Comparison of ENCODE assay signal across 9 cellular contexts in genomic region chr5:178284095-178284675, GRCh38. TPM values are rescaled to one million over a fixed set of nuclear protein-coding genes. Genes with fewer than 3 reads are reported as not detected.
DNase-seq lines count a peak whose midpoint lies in the region; TF ChIP-seq lines count a peak whose summit lies in the region.
"Had no signal": no experiment of that assay in that cellular context is flagged by ENCODE, and none has a peak within 500 bp of the region (broad histone marks: within the 10 kb centered on the region; RNA-seq: fewer than 3 reads in every experiment).

No MANE protein-coding gene starts in this region.

- no peak overlapping the region for H3K4me3 ChIP-seq in MM.1S (ENCODE audit: low read length)

- no peak overlapping the region for H3K4me3 Mint-ChIP-seq in Calu3 (ENCODE audit: low read depth, unreplicated experiment)
- no peak overlapping the region for H3K4me3 Mint-ChIP-seq in brain
- H3K4me3 Mint-ChIP-seq: stimulated activated naive B cell treated with anti-CD40 and anti-IgM and Interleukin-4, amounts not matched to agents 10 μg/mL and 1 μg/mL and 100 μg/mL, for 72 hours had no signal

- BruUV-seq in Calu3 (replicated peaks; lab: Mats Ljungman, UMichigan) = no TSS peak

- no peaks in the 10 kb centered on the region for H4K20me1 ChIP-seq in MM.1S (ENCODE audit: insufficient read depth, low read length)

- peaks cover 7% of the 10 kb centered on the region for H3K9me3 Mint-ChIP-seq in Calu3 (ENCODE audit: low read depth, unreplicated experiment)
- H3K9me3 Mint-ChIP-seq in brain = peaks cover 0 to 12% (median 8%) of the 10 kb centered on the region in 5 experiments

- no peaks in the 10 kb centered on the region for H3K79me2 ChIP-seq in MM.1S (ENCODE audit: low read length)

- H3K27ac ChIP-seq in MM.1S (ENCODE audit: low read length) = no peak overlapping the region

- DNase-seq in Calu3 (no peak), MM.1S (peak; percentile 20), myocyte (ENCODE audit: low read depth) (peak; percentile 24), NCI-H1930 (lab: John Stamatoyannopoulos, UW) (no peak), HuH-7.5 (ENCODE audit: low spot score) (no peak), glomerular visceral epithelial cell (ENCODE audit: extremely low spot score) (no peak), ureter (ENCODE audit: low spot score) (no peak)
- DNase-seq: stimulated activated naive B cell treated with anti-CD40 and anti-IgM and Interleukin-4, amounts not matched to agents 10 μg/mL and 1 μg/mL and 100 μg/mL, for 72 hours had no signal

- H3K27me3 ChIP-seq in MM.1S (replicated peaks; ENCODE audit: insufficient read depth, low read length) = peaks cover 89% of the 10 kb centered on the region

- no peaks in the 10 kb centered on the region for H3F3A ChIP-seq in MM.1S (ENCODE audit: insufficient read depth, low read length)

- no peak overlapping the region for H3K9ac ChIP-seq in MM.1S (ENCODE audit: low read length)

- no peaks in the 10 kb centered on the region for H3K9me3 ChIP-seq in MM.1S (replicated peaks; ENCODE audit: insufficient read depth, low read length)

- TF ChIP-seq CTCF in Calu3 (IDR thresholded peaks at IDR 0.05; ENCODE audit: unreplicated experiment) = peak; percentile 46
- TF ChIP-seq CTCF in MM.1S (IDR thresholded peaks at IDR 0.05; ENCODE audit: low read length) = peak; percentile 48
- TF ChIP-seq CTCF in brain (conservative IDR thresholded peaks at IDR 0.05) = peak; percentile 60 to 79

- no peaks in the 10 kb centered on the region for H3K9me2 ChIP-seq in MM.1S (replicated peaks; ENCODE audit: insufficient read depth, low read length)

- H3K27me3 Mint-ChIP-seq in Calu3 (ENCODE audit: unreplicated experiment) = peaks cover 70% of the 10 kb centered on the region
- H3K27me3 Mint-ChIP-seq in brain = peaks cover 18% of the 10 kb centered on the region

- no peaks in the 10 kb centered on the region for H3K4me1 ChIP-seq in MM.1S (ENCODE audit: low read length)

- H3K4me1 Mint-ChIP-seq in Calu3 (ENCODE audit: low read depth, unreplicated experiment) = peaks cover 10% of the 10 kb centered on the region
- peaks cover 35% of the 10 kb centered on the region for H3K4me1 Mint-ChIP-seq in brain

- H3K27ac Mint-ChIP-seq in Calu3 (ENCODE audit: unreplicated experiment) (no peak overlapping the region), brain (no peak overlapping the region)
- H3K27ac Mint-ChIP-seq: stimulated activated naive B cell treated with anti-CD40 and anti-IgM and Interleukin-4, amounts not matched to agents 10 μg/mL and 1 μg/mL and 100 μg/mL, for 72 hours had no signal

- H3K4me2 ChIP-seq in MM.1S (ENCODE audit: low read depth, low read length) = no peak overlapping the region

- no peak overlapping the region for H2AFZ ChIP-seq in MM.1S (ENCODE audit: low read length)

- intact Hi-C loops in Calu3 (cut with micrococcal nuclease; ENCODE audit: unreplicated experiment) = no loop called here

- CTCF ChIA-PET in Calu3 (lab: Charles Lee) = no interaction called here

- H3K36me3 Mint-ChIP-seq in Calu3 (ENCODE audit: insufficient read depth, unreplicated experiment) (no peaks in the 10 kb centered on the region), brain (no peaks in the 10 kb centered on the region)

- no peaks in the 10 kb centered on the region for H3K36me3 ChIP-seq in MM.1S (replicated peaks; ENCODE audit: insufficient read depth, low read length)

RNA-seq across cellular contexts. Expression of gene PHYKPL, which starts 51.6 kb away (rescaled TPM):
- total RNA-seq in Calu3 (2022) = 87.5 and 96.7 TPM in 2 replicates
- polyA plus RNA-seq in brain (ENCODE audit: insufficient read depth, low read depth, low replicate concordance) = 8.0 TPM
- total RNA-seq in myocyte = 22.8 and 26.4 TPM in 2 replicates
- polyA plus RNA-seq in myocyte (2012) = 38.1 TPM
- 132 TPM for total RNA-seq in ureter

Comparison
In these comparisons a context has a peak if more than half of its experiments do, and no peak if none do; other contexts are left out.
1. DNase-seq: peak in MM.1S (single experiment) and myocyte (single experiment); none in Calu3 (single experiment), NCI-H1930 (0 of 2), HuH-7.5 (single experiment), glomerular visceral epithelial cell (single experiment) and ureter (single experiment).
2. Peak in every context shown above with its lines, with median percentiles within 50 percentile points of each other: CTCF ChIP-seq.